In the genomic region with DNA sequence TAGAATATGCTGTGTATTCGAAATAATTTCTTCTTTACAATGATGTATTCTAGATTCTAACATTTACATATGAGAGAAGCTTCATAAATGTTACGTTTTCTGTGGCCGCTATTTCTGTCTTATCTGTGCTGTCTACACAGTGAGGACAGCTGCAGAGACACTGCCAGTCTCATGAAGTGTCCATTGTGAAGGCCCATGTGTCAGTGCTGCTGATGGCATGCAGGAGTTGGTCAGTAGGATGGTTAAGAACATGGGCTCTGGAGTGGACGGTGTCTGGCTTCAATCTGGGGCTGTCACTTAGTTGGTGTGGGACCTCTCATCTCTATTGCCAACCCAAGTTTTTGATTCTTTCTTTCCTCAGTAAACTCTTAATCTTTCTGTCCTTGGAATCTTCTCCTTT, we compare ENCODE assay signal across 14 cellular contexts.
A peak's percentile ranks its signal among the peaks of the same experiment; 100 is the strongest.
DNase-seq lines count a peak whose midpoint lies in the region; ATAC-seq and TF ChIP-seq lines count a peak whose summit lies in the region.
"Had no signal": no experiment of that assay in that cellular context is flagged by ENCODE, and none has a peak within 500 bp of the region (broad histone marks: within the 10 kb centered on the region; RNA-seq: fewer than 3 reads in every experiment).

No MANE protein-coding gene starts in this region.

- TF ChIP-seq CTCF in RWPE1 (conservative IDR thresholded peaks at IDR 0.05; ENCODE audit: low read depth) (no peak), chondrocyte (IDR thresholded peaks at IDR 0.05) (no peak), osteocyte (IDR thresholded peaks at IDR 0.05) (no peak)

- no peaks in the 10 kb centered on the region for H3K36me3 Mint-ChIP-seq in chondrocyte (ENCODE audit: low read depth)
- no peaks in the 10 kb centered on the region for H3K36me3 Mint-ChIP-seq in osteocyte (ENCODE audit: unreplicated experiment)

- no peaks in the 10 kb centered on the region for H3K27me3 Mint-ChIP-seq in chondrocyte (ENCODE audit: low read depth)
- no peaks in the 10 kb centered on the region for H3K27me3 Mint-ChIP-seq in osteocyte (ENCODE audit: unreplicated experiment)

- no peaks in the 10 kb centered on the region for H3K9me3 Mint-ChIP-seq in chondrocyte (ENCODE audit: low read depth)
- no peaks in the 10 kb centered on the region for H3K9me3 Mint-ChIP-seq in osteocyte (ENCODE audit: unreplicated experiment)

- H3K4me1 Mint-ChIP-seq in chondrocyte (ENCODE audit: low read depth) (peaks cover 51% of the 10 kb centered on the region), osteocyte (ENCODE audit: unreplicated experiment) (peaks cover 46% of the 10 kb centered on the region)

- DNase-seq in HT1080 (ENCODE audit: low read depth): peak; percentile 6
- DNase-seq in RWPE1 (ENCODE audit: low spot score): no peak
- no peak for DNase-seq in chondrocyte (ENCODE audit: low spot score)
- DNase-seq in osteocyte (ENCODE audit: extremely low spot score, unreplicated experiment): no peak
- DNase-seq in Ammon's horn (ENCODE audit: low spot score): no peak
- DNase-seq: DMS153, EL, Karpas-422, NCI-H1930, NCI-H2171, NCI-H774 had no signal

- ATAC-seq in GM18519 (IDR thresholded peaks at IDR 0.05; ENCODE audit: low FRiP score, unreplicated experiment): no peak
- ATAC-seq in HG03097 (IDR thresholded peaks at IDR 0.05; ENCODE audit: low FRiP score, unreplicated experiment): no peak

- POLR2A ChIA-PET in RWPE1 (lab: Yijun Ruan, JAX; ENCODE audit: low non-redundant PET): no interaction called here

- no peak overlapping the region for H3K4me3 Mint-ChIP-seq in chondrocyte (ENCODE audit: unreplicated experiment)
- no peak overlapping the region for H3K4me3 Mint-ChIP-seq in osteocyte (ENCODE audit: unreplicated experiment)

- peak overlapping the region; percentile 72 for H3K27ac Mint-ChIP-seq in chondrocyte (ENCODE audit: unreplicated experiment)
- H3K27ac Mint-ChIP-seq in osteocyte (ENCODE audit: unreplicated experiment): peak overlapping the region; percentile 56

- CTCF ChIA-PET in RWPE1 (lab: Yijun Ruan, JAX): no interaction called here

- H3K27ac ChIP-seq in RWPE1: peak overlapping the region; percentile 82
- H3K27ac ChIP-seq: BLaER1 treated with 17β-estradiol and CSF1 and Interleukin-3, amounts not matched to agents 10 nM and 100 nM had no signal
